8 cellular contexts compared by ENCODE assay signal in genomic region chr11:72812968-72813739, GRCh38. TPM values are rescaled to one million over a fixed set of nuclear protein-coding genes. Genes with fewer than 3 reads are reported as not detected.
A peak's percentile ranks its signal among the peaks of the same experiment; 100 is the strongest.
DNase-seq lines count a peak whose midpoint lies in the region; ATAC-seq and TF ChIP-seq lines count a peak whose summit lies in the region.

No MANE protein-coding gene starts in this region.

- H3K27ac ChIP-seq in PC-3 (ENCODE audit: low read length) (peak overlapping the region; percentile 89), osteoblast (ENCODE audit: low read depth, low read length) (peak overlapping the region; percentile 97)

- no peaks in the 10 kb centered on the region for H3K9me3 ChIP-seq in PC-3 (ENCODE audit: low read length)
- no peaks in the 10 kb centered on the region for H3K9me3 ChIP-seq in osteoblast (ENCODE audit: low read depth, low read length)

- intact Hi-C loops in PC-3 (cut with micrococcal nuclease) = loop anchor here (5.0 kb wide), 1 partner anchor 86 kb away; no protein-coding TSS in a partner anchor

- H3K4me1 ChIP-seq in PC-3 (ENCODE audit: insufficient read depth, low read length) = peaks cover 30% of the 10 kb centered on the region
- H3K4me1 ChIP-seq in osteoblast (ENCODE audit: insufficient read depth, low read length) = peaks cover 35% of the 10 kb centered on the region

- H3K36me3 ChIP-seq in PC-3 (ENCODE audit: low read depth, low read length) (peaks cover 7% of the 10 kb centered on the region; the same call in 1 of the 2 replicates), osteoblast (ENCODE audit: insufficient read depth, low read length) (peaks cover 21% of the 10 kb centered on the region)

- peak overlapping the region; percentile 92 for H3K27ac Mint-ChIP-seq in type B pancreatic cell

- DNase-seq in NCI-H1417 (lab: John Stamatoyannopoulos, UW) (peak in 2 of 3 experiments; percentile 88 to 91), NCI-H1417 treated with DMSO at 0.1 percent for 48 hours (lab: John Stamatoyannopoulos, UW) (no peak), PC-3 (peak; percentile 85), fibroblast of peridontal ligament (ENCODE audit: extremely low read depth) (peak; percentile 57), osteoblast (ENCODE audit: insufficient read length, low spot score, missing footprints) (peak; percentile 95), type B pancreatic cell (ENCODE audit: extremely low spot score, unreplicated experiment) (no peak)
- DNase-seq in activated T-cell treated with anti-CD3 and anti-CD28 coated beads, Interleukin-2, amount 50 U/mL, for 4 hours = peak; percentile 61

- H3K27me3 Mint-ChIP-seq in activated T-cell treated with anti-CD3 and anti-CD28 coated beads, Interleukin-2, amount 50 U/mL, for 4 hours (ENCODE audit: low read depth) = no peaks in the 10 kb centered on the region
- no peaks in the 10 kb centered on the region for H3K27me3 Mint-ChIP-seq in type B pancreatic cell

- H3K4me3 ChIP-seq in PC-3 (ENCODE audit: low read length) = peak overlapping the region; percentile 79
- H3K4me3 ChIP-seq in osteoblast (ENCODE audit: insufficient read depth, low read length) = peak overlapping the region; percentile 79

- TSS peak; percentile 72 for BruUV-seq in PC-3 (replicated peaks; lab: Mats Ljungman, UMichigan)

- H4K20me1 ChIP-seq in PC-3 (ENCODE audit: low read length) = 0 out of 2 replicates have a peak, but pooled peaks cover 7% of the 10 kb centered on the region
- H4K20me1 ChIP-seq in osteoblast (ENCODE audit: insufficient read depth, low read length) = peaks cover 6% of the 10 kb centered on the region

- H3K79me2 ChIP-seq in PC-3 (ENCODE audit: low read length) (peaks cover 31% of the 10 kb centered on the region), osteoblast (ENCODE audit: insufficient read depth, low read length) (peaks cover 34% of the 10 kb centered on the region)

- CTCF ChIA-PET in PC-3 (lab: Charles Lee) = interaction anchor here (0.5 to 1.0 kb wide), 4 partner anchors 10 to 414 kb away, joined by 3 to 6 read pairs (median 4); partner anchors contain the start of gene STARD10

- H3K4me1 Mint-ChIP-seq in activated T-cell treated with anti-CD3 and anti-CD28 coated beads, Interleukin-2, amount 50 U/mL, for 4 hours (ENCODE audit: low read depth) = peaks cover 43% of the 10 kb centered on the region
- H3K4me1 Mint-ChIP-seq in type B pancreatic cell (ENCODE audit: unreplicated experiment) = peaks cover 19% of the 10 kb centered on the region

- no peaks in the 10 kb centered on the region for H3K9me2 ChIP-seq in PC-3 (replicated peaks; ENCODE audit: low read length)

- H3F3A ChIP-seq in PC-3 (ENCODE audit: low read length, unreplicated experiment) = no peaks in the 10 kb centered on the region

- H3K4me3 Mint-ChIP-seq in activated T-cell treated with anti-CD3 and anti-CD28 coated beads, Interleukin-2, amount 50 U/mL, for 4 hours = peak overlapping the region; percentile 99
- peak overlapping the region; percentile 92 for H3K4me3 Mint-ChIP-seq in type B pancreatic cell

- peak overlapping the region; percentile 97 for H3K9ac ChIP-seq in PC-3 (ENCODE audit: low read length)

- H2AFZ ChIP-seq in PC-3 (ENCODE audit: low read length) = peak overlapping the region; percentile 85; the same call in 1 of the 2 replicates
- peak overlapping the region; percentile 88 for H2AFZ ChIP-seq in osteoblast (ENCODE audit: low read length)

- POLR2A ChIA-PET in PC-3 (lab: Charles Lee; ENCODE audit: unreplicated experiment) = interaction anchor here (0.6 kb wide), 2 partner anchors 86 to 163 kb away, joined by 3 read pairs; no protein-coding TSS in a partner anchor

- H3K27me3 ChIP-seq in PC-3 (ENCODE audit: low read length) = no peaks in the 10 kb centered on the region
- no peaks in the 10 kb centered on the region for H3K27me3 ChIP-seq in osteoblast (ENCODE audit: insufficient read depth, low read length)

- no peaks in the 10 kb centered on the region for H3K9me3 Mint-ChIP-seq in activated T-cell treated with anti-CD3 and anti-CD28 coated beads, Interleukin-2, amount 50 U/mL, for 4 hours
- no peaks in the 10 kb centered on the region for H3K9me3 Mint-ChIP-seq in type B pancreatic cell

- peak overlapping the region; percentile 96 for H3K4me2 ChIP-seq in PC-3 (ENCODE audit: low read length)
- peak overlapping the region; percentile 90 for H3K4me2 ChIP-seq in osteoblast (ENCODE audit: insufficient read depth, low read length)

- ATAC-seq in HG03442 (IDR thresholded peaks at IDR 0.05; ENCODE audit: unreplicated experiment) (peak; percentile 27), PC-3 (peak; percentile 40)
- peak; percentile 64 to 67 for ATAC-seq in activated T-cell treated with anti-CD3 and anti-CD28 coated beads, Interleukin-2, amount 50 U/mL, for 4 hours

- H3K36me3 Mint-ChIP-seq in activated T-cell treated with anti-CD3 and anti-CD28 coated beads, Interleukin-2, amount 50 U/mL, for 4 hours (ENCODE audit: insufficient read depth) = peaks cover 20% of the 10 kb centered on the region
- H3K36me3 Mint-ChIP-seq in type B pancreatic cell = peaks cover 8% of the 10 kb centered on the region

- TF ChIP-seq CTCF in PC-3 (conservative IDR thresholded peaks at IDR 0.05; ENCODE audit: low read depth, low read length) = peak; percentile 93
- TF ChIP-seq CTCF in osteoblast (IDR thresholded peaks at IDR 0.05; ENCODE audit: extremely low read depth, low read depth, low read length) = peak; percentile 67
- peak; percentile 75 for TF ChIP-seq CTCF in type B pancreatic cell (conservative IDR thresholded peaks at IDR 0.05)

RNA-seq across cellular contexts. Expression of gene ATG16L2, which starts 1.1 kb away (rescaled TPM):
- total RNA-seq in PC-3 (2014; rRNA removed) = 12.2 and 16.2 TPM in 2 replicates
- total RNA-seq in activated T-cell treated with anti-CD3 and anti-CD28 coated beads, Interleukin-2, amount 50 U/mL, for 4 hours = 10 to 100 TPM; 23.8 to 28.9 (median 26.0) TPM
- 11.9 and 12.4 TPM in 2 replicates for total RNA-seq in osteoblast
- total RNA-seq in type B pancreatic cell (ENCODE audit: low replicate concordance) = 26.3 and 29.5 TPM in 2 replicates

RNA-seq across cellular contexts. Expression of gene STARD10, which starts 19.3 kb away (rescaled TPM):
- total RNA-seq in PC-3 (2014; rRNA removed) (284 and 362 TPM in 2 replicates), osteoblast (25.3 and 25.7 TPM in 2 replicates), type B pancreatic cell (ENCODE audit: low replicate concordance) (170 and 313 TPM in 2 replicates)
- total RNA-seq in activated T-cell treated with anti-CD3 and anti-CD28 coated beads, Interleukin-2, amount 50 U/mL, for 4 hours = 10 to 100 TPM in 2 of 3 donors, 1 to 10 TPM in 1; 9.4 to 13.8 (median 13.0) TPM

Comparison
In these comparisons a context has a peak if more than half of its experiments do, and no peak if none do; other contexts are left out.
1. DNase-seq: peak in NCI-H1417 (2 of 3), PC-3 (single experiment), activated T-cell treated with anti-CD3 and anti-CD28 coated beads, Interleukin-2, amount 50 U/mL, for 4 hours (single experiment), fibroblast of peridontal ligament (single experiment) and osteoblast (single experiment); none in NCI-H1417 treated with DMSO at 0.1 percent for 48 hours (single experiment) and type B pancreatic cell (single experiment).
2. Peak in every context shown above with its lines, with median percentiles within 50 percentile points of each other: ATAC-seq and CTCF ChIP-seq.